Comparison of ENCODE assay signal across 22 cellular contexts in the genomic region with DNA sequence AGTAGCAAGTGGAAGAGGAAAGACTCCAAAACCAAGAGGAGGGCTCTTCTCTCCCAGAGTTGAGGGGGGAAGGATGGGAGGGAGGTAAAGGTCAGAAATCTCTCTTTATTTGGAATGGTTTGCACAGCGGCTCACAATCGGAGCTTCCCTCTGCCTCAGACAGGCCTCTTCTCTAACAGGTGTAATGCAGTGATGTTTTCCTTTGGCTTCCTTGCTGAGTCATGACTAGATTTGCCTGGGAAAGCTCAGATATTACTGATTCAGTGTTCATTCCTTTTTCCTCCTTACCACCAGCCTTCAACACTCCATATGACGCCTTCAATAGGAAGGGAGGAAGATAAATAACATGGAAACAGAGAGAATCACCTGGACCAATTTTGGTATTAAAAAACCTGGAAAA.
"Had no signal": no experiment of that assay in that cellular context is flagged by ENCODE, and none has a peak within 500 bp of the region (broad histone marks: within the 10 kb centered on the region; RNA-seq: fewer than 3 reads in every experiment).

No MANE protein-coding gene starts in this region.

- H3K9me3 ChIP-seq: neutrophil, pancreas, right atrium auricular region, suprapubic skin, transverse colon, upper lobe of right lung, uterus had no signal

- FAIRE-seq: frontal cortex, keratinocyte, pancreas had no signal

- H3K9me3 Mint-ChIP-seq: natural killer cell treated with Interleukin-12 subunit alpha and Interleukin-12 subunit beta and Interleukin-15 and Interleukin-18, amount 100 ng/mL, for 72 hours had no signal

- H3K4me1 Mint-ChIP-seq: memory B cell; stimulated activated naive CD8-positive, alpha-beta T cell treated with anti-CD3 and anti-CD28 coated beads, Interleukin-15, amount 100 ng/mL, for 72 hours had no signal

- H3K27ac ChIP-seq: dorsolateral prefrontal cortex, neutrophil, pancreas, right atrium auricular region, suprapubic skin, transverse colon, upper lobe of right lung, uterus had no signal

- H3K36me3 ChIP-seq: neutrophil, pancreas, right atrium auricular region, suprapubic skin, transverse colon, upper lobe of right lung, uterus had no signal

- H3K4me3 ChIP-seq: dorsolateral prefrontal cortex, lung, pancreas, right atrium auricular region, smooth muscle cell, suprapubic skin, transverse colon, upper lobe of right lung, uterus had no signal

- DNase-seq: dorsolateral prefrontal cortex; effector CD4-positive, alpha-beta T cell; pancreas; stimulated activated CD4-positive, alpha-beta T cell treated with anti-CD3 and anti-CD28 coated beads, Interleukin-12 subunit alpha, Interleukin-12 subunit beta, amount 100 ng/mL, for 4 hours; stimulated activated CD4-positive, alpha-beta T cell treated with anti-CD3 and anti-CD28 coated beads, Interleukin-1b, Interleukin-23, amount 100 ng/mL, for 48 hours; stimulated activated CD4-positive, alpha-beta T cell treated with anti-CD3 and anti-CD28 coated beads, Interleukin-4, amount 100 ng/mL, for 1 hour; stimulated activated CD8-positive, alpha-beta memory T cell treated with anti-CD3 and anti-CD28 coated beads, Interleukin-4, amount 100 ng/mL, for 48 hours; stimulated activated naive CD4-positive, alpha-beta T cell; stimulated activated naive CD8-positive, alpha-beta T cell treated with anti-CD3 and anti-CD28 coated beads, Interleukin-15, amount 100 ng/mL, for 72 hours; transverse colon; upper lobe of right lung; uterus had no signal

- H3K36me3 Mint-ChIP-seq: memory B cell; natural killer cell treated with Interleukin-12 subunit alpha and Interleukin-12 subunit beta and Interleukin-15 and Interleukin-18, amount 100 ng/mL, for 72 hours had no signal

- H3K27ac Mint-ChIP-seq: memory B cell; natural killer cell treated with Interleukin-12 subunit alpha and Interleukin-12 subunit beta and Interleukin-15 and Interleukin-18, amount 100 ng/mL, for 72 hours; stimulated activated naive CD8-positive, alpha-beta T cell treated with anti-CD3 and anti-CD28 coated beads, Interleukin-15, amount 100 ng/mL, for 72 hours had no signal

- H3K27me3 ChIP-seq: neutrophil, pancreas, right atrium auricular region, suprapubic skin, transverse colon, upper lobe of right lung, uterus had no signal

- H3K4me3 Mint-ChIP-seq: memory B cell; natural killer cell treated with Interleukin-12 subunit alpha and Interleukin-12 subunit beta and Interleukin-15 and Interleukin-18, amount 100 ng/mL, for 72 hours; stimulated activated naive CD8-positive, alpha-beta T cell treated with anti-CD3 and anti-CD28 coated beads, Interleukin-15, amount 100 ng/mL, for 72 hours had no signal

- H3K4me1 ChIP-seq: suprapubic skin, upper lobe of right lung, uterus had no signal

- ATAC-seq: left lobe of liver; natural killer cell treated with Interleukin-12 subunit alpha and Interleukin-12 subunit beta and Interleukin-15 and Interleukin-18, amount 100 ng/mL, for 72 hours; stimulated activated naive CD8-positive, alpha-beta T cell treated with anti-CD3 and anti-CD28 coated beads, Interleukin-15, amount 100 ng/mL, for 72 hours; upper lobe of right lung had no signal

- H3K4me2 ChIP-seq: smooth muscle cell had no signal
